Comparison of ENCODE assay signal across 8 cellular contexts in genomic region chr6:34459899-34460593, GRCh38. TPM values are rescaled to one million over a fixed set of nuclear protein-coding genes. Genes with fewer than 3 reads are reported as not detected.
DNase-seq lines count a peak whose midpoint lies in the region; ATAC-seq, FAIRE-seq and TF ChIP-seq lines count a peak whose summit lies in the region.

No MANE protein-coding gene starts in this region.

- no peaks in the 10 kb centered on the region for H3K36me3 ChIP-seq in Loucy (ENCODE audit: insufficient read depth, low read length)
- no peaks in the 10 kb centered on the region for H3K36me3 ChIP-seq in K562 (ENCODE audit: control insufficient read depth, insufficient read depth, low read length)

- peak; percentile 89 for TF ChIP-seq CTCF in Loucy (conservative IDR thresholded peaks at IDR 0.05; ENCODE audit: low read length)
- peak; percentile 85 to 94 (median 85) for TF ChIP-seq CTCF in K562 (IDR thresholded peaks at IDR 0.05 in 2 of 3, conservative IDR thresholded peaks at IDR 0.05 in 1 of 3; ENCODE audit: insufficient read depth in 2 of 3, low read depth in 1 of 3, low read length in 3 of 3)

- H3K27ac ChIP-seq in K562 (ENCODE audit: extremely low read depth, low read depth, low read length): no peak overlapping the region

- H3K4me3 ChIP-seq in Loucy (ENCODE audit: low read length, poor library complexity, severe bottlenecking): no peak overlapping the region
- no peak overlapping the region for H3K4me3 ChIP-seq in K562

- peak; percentile 79 for ATAC-seq in K562

- H3K4me1 ChIP-seq in Loucy (ENCODE audit: insufficient read depth, low read length, poor library complexity, severe bottlenecking) (no peaks in the 10 kb centered on the region), K562 (replicated peaks in 1 of 2; ENCODE audit: control insufficient read depth in 2 of 2, insufficient read depth in 2 of 2, low read length in 2 of 2) (peaks cover 10 to 16% of the 10 kb centered on the region in 2 experiments; a peak in 4 of 5 replicates)

- H4K20me1 ChIP-seq in Loucy (ENCODE audit: insufficient read depth, low read length, poor library complexity, severe bottlenecking) (no peaks in the 10 kb centered on the region), K562 (replicated peaks; ENCODE audit: control insufficient read depth, insufficient read depth, low read length) (no peaks in the 10 kb centered on the region)

- H3K79me2 ChIP-seq in Loucy (ENCODE audit: insufficient read depth, low read length) (no peaks in the 10 kb centered on the region), K562 (ENCODE audit: control insufficient read depth, insufficient read depth, low read length) (no peaks in the 10 kb centered on the region)

- no peak overlapping the region for H3K9ac ChIP-seq in Loucy (ENCODE audit: low read depth, low read length, poor library complexity, severe bottlenecking)
- H3K9ac ChIP-seq in K562 (ENCODE audit: insufficient read depth in 1 of 2, low read depth in 2 of 2, low read length in 2 of 2): no peak overlapping the region

- no TSS peak for BruUV-seq in K562 (replicated peaks; lab: Mats Ljungman, UMichigan)

- H3K4me2 ChIP-seq in Loucy (ENCODE audit: low read depth, low read length, poor library complexity, severe bottlenecking) (no peak overlapping the region), K562 (ENCODE audit: insufficient read depth, low read length) (no peak overlapping the region)

- TF ChIP-seq POLR2A in K562 (conservative IDR thresholded peaks at IDR 0.05): no peak

- intact Hi-C loops in K562 (cut with micrococcal nuclease): loop anchor here (1.0 to 2.0 kb wide), 3 partner anchors 100 to 679 kb away; no protein-coding TSS in a partner anchor

- H3K9me2 ChIP-seq in Loucy (replicated peaks; ENCODE audit: low read depth, low read length): no peaks in the 10 kb centered on the region

- 16% methylated on average over 6 of the region's 6 CpGs for WGBS in K562 (ENCODE audit: insufficient coverage, low coverage, missing lambda C conversion rate)

- no peak overlapping the region for H2AFZ ChIP-seq in Loucy (ENCODE audit: low read length)
- no peak overlapping the region for H2AFZ ChIP-seq in K562 (ENCODE audit: low read depth, low read length)

- DNase-seq in G401 (ENCODE audit: low spot score) (peak; percentile 71), T-helper 1 cell (peak in 4 of 5 donors; percentile 23 to 52 (median 38)), K562 (ENCODE audit: extremely low read depth in 1 of 4, low spot score in 3 of 4) (peak; percentile 74 to 82 (median 76)), kidney tubule cell (ENCODE audit: low spot score) (peak; percentile 54), T1000 (lab: John Stamatoyannopoulos, UW) (no peak), kidney glomerular epithelial cell (lab: John Stamatoyannopoulos, UW) (no peak)
- DNase-seq in stimulated activated CD8-positive, alpha-beta memory T cell treated with anti-CD3 and anti-CD28 coated beads, Interleukin-2, amount 100 ng/mL, for 1 hour (ENCODE audit: low read depth in 2 of 2): peak; percentile 14 to 19

- H3F3A ChIP-seq in Loucy (ENCODE audit: low read depth): no peaks in the 10 kb centered on the region

- peak; percentile 95 for FAIRE-seq in K562 (lab: Jason Lieb, UNC)

- no peaks in the 10 kb centered on the region for H3K9me3 ChIP-seq in Loucy (ENCODE audit: insufficient read depth, low read depth, low read length)
- H3K9me3 ChIP-seq in K562 (replicated peaks; ENCODE audit: control insufficient read depth, insufficient read depth, low read depth, low read length): no peaks in the 10 kb centered on the region

- TF ChIP-seq RAD21 in K562 (CRISPR knock-in tag; conservative IDR thresholded peaks at IDR 0.05 in 1 of 2, IDR thresholded peaks at IDR 0.05 in 1 of 2): peak; percentile 94 to 97

- in situ Hi-C loops in G401 (cut with HindIII; ENCODE audit: low sequenced_read_pairs): no loop called here
- in situ Hi-C loops in K562 (cut with MboI): loop anchor here (5.0 to 25.0 kb wide), 2 partner anchors 142 to 677 kb away; partner anchors contain the start of gene TCP11

- TF ChIP-seq EP300 in K562 (IDR thresholded peaks at IDR 0.05; ENCODE audit: low read length): no peak

- no peaks in the 10 kb centered on the region for H3K9me1 ChIP-seq in K562 (ENCODE audit: control insufficient read depth, insufficient read depth, low read length)

- POLR2A ChIA-PET in K562 (lab: Yijun Ruan, JAX): interaction anchor here (0.5 to 2.0 kb wide), 7 partner anchors 11 to 524 kb away, joined by 3 to 9 read pairs (median 4); no protein-coding TSS in a partner anchor

- CTCF ChIA-PET in K562 (lab: Yijun Ruan, JAX; ENCODE audit: low intra/inter-chr PET ratio): interaction anchor here (0.6 to 3.5 kb wide), 8 partner anchors 19 to 680 kb away, joined by 3 to 38 read pairs (median 4); partner anchors contain the start of gene TCP11

- no peaks in the 10 kb centered on the region for H3K27me3 ChIP-seq in Loucy (ENCODE audit: insufficient read depth, low read length, poor library complexity, severe bottlenecking)
- H3K27me3 ChIP-seq in K562 (ENCODE audit: control insufficient read depth in 2 of 2, insufficient read depth in 2 of 2, low read length in 2 of 2): no peaks in the 10 kb centered on the region

TF ChIP-seq in K562, 482 proteins besides CTCF, POLR2A, EP300 and RAD21 (continues in another document):
- TF ChIP-seq RBM25 (IDR thresholded peaks at IDR 0.05; ENCODE audit: low read depth, low read length, severe bottlenecking) (peak; percentile 62), KDM1A (IDR thresholded peaks at IDR 0.05) (peak; percentile 29 to 46; a peak in 2 of 4 replicates), ARID2 (IDR thresholded peaks at IDR 0.05) (peak; percentile 86), CBX3 (IDR thresholded peaks at IDR 0.05; ENCODE audit: borderline replicate concordance in 1 of 2, low read length in 2 of 2) (0 out of 3 replicates have a peak, but pooled peaks of 1 of the 2 experiments have one; percentile 25), NBN (IDR thresholded peaks at IDR 0.05; ENCODE audit: low read depth) (0 out of 2 replicates have a peak, but pooled peaks have one; percentile 35), STAG1 (CRISPR knock-in tag; IDR thresholded peaks at IDR 0.05; ENCODE audit: borderline replicate concordance) (peak; percentile 70; the same call in 1 of the 2 replicates), ETV6 (IDR thresholded peaks at IDR 0.05; ENCODE audit: borderline replicate concordance in 1 of 2, low read depth in 2 of 2, low read length in 1 of 2) (no peak), ETV6 (CRISPR knock-in tag; IDR thresholded peaks at IDR 0.05; ENCODE audit: borderline replicate concordance) (no peak), BCOR (IDR thresholded peaks at IDR 0.05) (peak; percentile 72; the same call in 1 of the 2 replicates), KLF1 (tag; IDR thresholded peaks at IDR 0.05) (no peak)

RNA-seq across cellular contexts. Expression of gene PACSIN1, which starts 5.8 kb away (rescaled TPM):
- 0.12 TPM in 1 of 2 replicates, not detected in the other for total RNA-seq in G401 (2014; rRNA removed; shearing (Covaris generic))
- 1.5 and 2.1 TPM in 2 replicates for total RNA-seq in K562 (2011; cell fraction: chromatin; rRNA removed; ENCODE audit: low replicate concordance)
- 1.2 and 1.3 TPM in 2 replicates for total RNA-seq in K562 (2011; cell fraction: nucleolus; rRNA removed)
- 0.99 and 1.1 TPM in 2 replicates for total RNA-seq in K562 (2011; cell fraction: nucleoplasm; rRNA removed)
- total RNA-seq in K562 (2014; rRNA removed) (0.41 and 0.45 TPM in 2 replicates), K562 (2014; rRNA removed; fragmentation: Illumina TruSeq; extraction: Trizol) (0.10 and 0.29 TPM in 2 replicates), K562 (2015; rRNA removed; fragmentation: Illumina TruSeq; extraction: Trizol) (0.22 and 0.23 TPM in 2 replicates), K562 (2021) (0.98 and 1.7 TPM in 2 replicates)
- polyA plus RNA-seq in K562 (2011; rRNA removed) (1.1 and 1.4 TPM in 2 replicates), K562 (2014; fragmentation: Illumina TruSeq; extraction: Trizol) (0.79 and 1.4 TPM in 2 replicates), K562 (2014; fragmentation: Nextera tagmentation; extraction: Ambion mirVana) (under 1 TPM; 0.01 to 0.03 TPM), K562 (2014; rRNA removed) (0.98 and 1.2 TPM in 2 replicates)
- 1.2 and 1.6 TPM in 2 replicates for polyA plus RNA-seq in K562 (2011; cell fraction: cytosol; rRNA removed)
- polyA plus RNA-seq in K562 (2011; cell fraction: nucleus; rRNA removed): 2.2 and 3.4 TPM in 2 replicates
- 0.90 and 1.2 TPM in 2 replicates for polyA plus RNA-seq in K562 (2012)
- 0.98 and 1.1 TPM in 2 replicates for polyA minus RNA-seq in K562 (2011; rRNA and poly(A)+ RNA removed)
- polyA minus RNA-seq in K562 (2011; cell fraction: cytosol; rRNA and poly(A)+ RNA removed): 0.95 and 1.7 TPM in 2 replicates
- polyA minus RNA-seq in K562 (2011; cell fraction: nucleus; rRNA and poly(A)+ RNA removed): 0.67 and 1.9 TPM in 2 replicates

RNA-seq across cellular contexts. Expression of gene RPS10, which starts 34.2 kb away (rescaled TPM):
- 2,978 and 4,372 TPM in 2 replicates for total RNA-seq in G401 (2014; rRNA removed; shearing (Covaris generic))
- 244 and 499 TPM in 2 replicates for total RNA-seq in K562 (2011; cell fraction: chromatin; rRNA removed; ENCODE audit: low replicate concordance)
- total RNA-seq in K562 (2011; cell fraction: nucleolus; rRNA removed): 961 and 1,244 TPM in 2 replicates
- 1,028 and 1,732 TPM in 2 replicates for total RNA-seq in K562 (2011; cell fraction: nucleoplasm; rRNA removed)
- total RNA-seq in K562 (2014; rRNA removed) (3,907 and 4,273 TPM in 2 replicates), K562 (2014; rRNA removed; fragmentation: Illumina TruSeq; extraction: Trizol) (2,809 and 3,197 TPM in 2 replicates), K562 (2015; rRNA removed; fragmentation: Illumina TruSeq; extraction: Trizol) (3,578 and 3,876 TPM in 2 replicates), K562 (2021) (3,062 and 3,200 TPM in 2 replicates)
- polyA plus RNA-seq in K562 (2011; rRNA removed) (5,201 and 6,397 TPM in 2 replicates), K562 (2014; fragmentation: Illumina TruSeq; extraction: Trizol) (4,753 and 5,213 TPM in 2 replicates), K562 (2014; fragmentation: Nextera tagmentation; extraction: Ambion mirVana) (1,000 to 10,000 TPM; 2,680 to 3,048 TPM), K562 (2014; rRNA removed) (4,615 and 5,251 TPM in 2 replicates)
- 12,487 and 14,962 TPM in 2 replicates for polyA plus RNA-seq in K562 (2011; cell fraction: cytosol; rRNA removed)
- polyA plus RNA-seq in K562 (2011; cell fraction: nucleus; rRNA removed): 1,847 and 2,630 TPM in 2 replicates
- polyA plus RNA-seq in K562 (2012): 4,197 and 5,822 TPM in 2 replicates
- polyA minus RNA-seq in K562 (2011; rRNA and poly(A)+ RNA removed): 2,379 and 2,522 TPM in 2 replicates
- 976 and 1,028 TPM in 2 replicates for polyA minus RNA-seq in K562 (2011; cell fraction: cytosol; rRNA and poly(A)+ RNA removed)
- 203 and 375 TPM in 2 replicates for polyA minus RNA-seq in K562 (2011; cell fraction: nucleus; rRNA and poly(A)+ RNA removed)

Comparison
In these comparisons a context has a peak if more than half of its experiments do, and no peak if none do; other contexts are left out.
1. DNase-seq: peak in G401 (single experiment), T-helper 1 cell (4 of 5), K562 (4 of 4), kidney tubule cell (single experiment) and stimulated activated CD8-positive, alpha-beta memory T cell treated with anti-CD3 and anti-CD28 coated beads, Interleukin-2, amount 100 ng/mL, for 1 hour (2 of 2); none in T1000 (single experiment) and kidney glomerular epithelial cell (single experiment).